Comparison of ENCODE assay signal across 8 cellular contexts in genomic region chr11:47408598-47409439, GRCh38. TPM values are rescaled to one million over a fixed set of nuclear protein-coding genes. Genes with fewer than 3 reads are reported as not detected.
DNase-seq lines count a peak whose midpoint lies in the region; ATAC-seq and TF ChIP-seq lines count a peak whose summit lies in the region.

No MANE protein-coding gene starts in this region.

- peak overlapping the region; percentile 90 for H3K4me3 Mint-ChIP-seq in activated B cell treated with CpG ODN at 0.5 μM for 24 hours

- POLR2A ChIA-PET in activated B cell treated with CpG ODN at 0.5 μM for 24 hours (lab: Charles Lee): interaction anchor here (1.3 to 4.0 kb wide), 7 partner anchors 10 to 160 kb away, joined by 4 to 42 read pairs (median 12); partner anchors contain the start of genes ACP2, PSMC3 and SPI1

- DNase-seq in D341Med (ENCODE audit: low spot score) (peak; percentile 35), activated B cell treated with CpG ODN at 0.5 μM for 24 hours (no peak), fibroblast of the conjunctiva (ENCODE audit: low read depth) (peak; percentile 45), omental fat pad (ENCODE audit: low spot score) (no peak), NOMO-1 treated with dmso at 0.1 percent for 144 hours (lab: John Stamatoyannopoulos, UW; ENCODE audit: unreplicated experiment) (no peak)
- DNase-seq in NK-92 treated with Interleukin-12 subunit alpha and Interleukin-12 subunit beta, amount 100 ng/mL, for 24 hours (lab: John Stamatoyannopoulos, UW): no peak

- no peaks in the 10 kb centered on the region for H3K9me3 Mint-ChIP-seq in activated B cell treated with CpG ODN at 0.5 μM for 24 hours

- peaks cover 24% of the 10 kb centered on the region for H3K4me1 Mint-ChIP-seq in activated B cell treated with CpG ODN at 0.5 μM for 24 hours

- intact Hi-C loops in activated B cell treated with CpG ODN at 0.5 μM for 24 hours (cut with micrococcal nuclease): loop anchor here (1.0 to 10.0 kb wide), 14 partner anchors 9 to 704 kb away; partner anchors contain the start of genes ACP2, ARHGAP1, DDB2 and PSMC3

- no peaks in the 10 kb centered on the region for H3K27me3 Mint-ChIP-seq in activated B cell treated with CpG ODN at 0.5 μM for 24 hours

- ATAC-seq in HG02938 (IDR thresholded peaks at IDR 0.05; ENCODE audit: unreplicated experiment) (peak; percentile 8), activated B cell treated with CpG ODN at 0.5 μM for 24 hours (ENCODE audit: low read depth) (no peak), omental fat pad (ENCODE audit: low FRiP score) (peak; percentile 11), GM21786 (IDR thresholded peaks at IDR 0.05; ENCODE audit: unreplicated experiment) (no peak)

- H3K36me3 Mint-ChIP-seq in activated B cell treated with CpG ODN at 0.5 μM for 24 hours (ENCODE audit: low read depth): peaks cover 6% of the 10 kb centered on the region

- CTCF ChIA-PET in activated B cell treated with CpG ODN at 0.5 μM for 24 hours (lab: Charles Lee): interaction anchor here (1.0 to 4.4 kb wide), 4 partner anchors 34 to 231 kb away, joined by 3 to 67 read pairs (median 24); no protein-coding TSS in a partner anchor

- H3K27ac Mint-ChIP-seq in activated B cell treated with CpG ODN at 0.5 μM for 24 hours: peak overlapping the region; percentile 92

- TF ChIP-seq CTCF in activated B cell treated with CpG ODN at 0.5 μM for 24 hours (IDR thresholded peaks at IDR 0.05) (no peak), omental fat pad (IDR thresholded peaks at IDR 0.05) (no peak)

RNA-seq across cellular contexts. Expression of gene SLC39A13, which starts 0.4 kb away (rescaled TPM):
- total RNA-seq in activated B cell treated with CpG ODN at 0.5 μM for 24 hours (27.5 and 28.2 TPM in 2 replicates), omental fat pad (10 to 100 TPM; 41.5 to 57.1 (median 50.6) TPM)

RNA-seq across cellular contexts. Expression of gene PSMC3, which starts 17.4 kb away (rescaled TPM):
- total RNA-seq in activated B cell treated with CpG ODN at 0.5 μM for 24 hours: 101 and 126 TPM in 2 replicates
- total RNA-seq in omental fat pad: 100 to 1,000 TPM in 3 of 4 donors, 10 to 100 TPM in 1; 90.1 to 142 (median 123) TPM

RNA-seq across cellular contexts. Expression of gene SPI1, which starts 30.5 kb away (rescaled TPM):
- total RNA-seq in activated B cell treated with CpG ODN at 0.5 μM for 24 hours (63.9 and 68.8 TPM in 2 replicates), omental fat pad (10 to 100 TPM; 25.0 to 69.4 (median 48.4) TPM)

RNA-seq across cellular contexts. Expression of gene RAPSN, which starts 40.1 kb away (rescaled TPM):
- total RNA-seq in activated B cell treated with CpG ODN at 0.5 μM for 24 hours (1.1 and 3.5 TPM in 2 replicates), omental fat pad (under 1 TPM in 2 of 4 donors, not detected in 2; 0.24 to 0.37 TPM)

RNA-seq across cellular contexts. Expression of gene MYBPC3, which starts 56.3 kb away (rescaled TPM):
- total RNA-seq in activated B cell treated with CpG ODN at 0.5 μM for 24 hours (0.46 and 0.69 TPM in 2 replicates), omental fat pad (under 1 TPM; 0.19 to 0.79 (median 0.21) TPM)

Comparison
In these comparisons a context has a peak if more than half of its experiments do, and no peak if none do; other contexts are left out.
1. DNase-seq: peak in D341Med (single experiment) and fibroblast of the conjunctiva (single experiment); none in activated B cell treated with CpG ODN at 0.5 μM for 24 hours (single experiment), omental fat pad (single experiment), NOMO-1 treated with dmso at 0.1 percent for 144 hours (single experiment) and NK-92 treated with Interleukin-12 subunit alpha and Interleukin-12 subunit beta, amount 100 ng/mL, for 24 hours (single experiment).
2. ATAC-seq: peak in HG02938 (single experiment) and omental fat pad (single experiment); none in activated B cell treated with CpG ODN at 0.5 μM for 24 hours (single experiment) and GM21786 (single experiment).